Comparison of ENCODE assay signal across 1 cellular context in genomic region chr7:13532028-13532753, GRCh38.
A peak's percentile ranks its signal among the peaks of the same experiment; 100 is the strongest.
TF ChIP-seq lines count a peak whose summit lies in the region.

No MANE protein-coding gene starts in this region.

TF ChIP-seq in K562, 482 proteins besides CTCF, POLR2A, EP300 and RAD21:
- TF ChIP-seq PBX2 (CRISPR knock-in tag; IDR thresholded peaks at IDR 0.05; ENCODE audit: low read depth) (no peak), PBX2 (tag; conservative IDR thresholded peaks at IDR 0.05; ENCODE audit: low read depth) (peak; percentile 77), NFIC (IDR thresholded peaks at IDR 0.05) (peak; percentile 89), POLR2AphosphoS2 (IDR thresholded peaks at IDR 0.05; ENCODE audit: low read length) (no peak), NFE2 (IDR thresholded peaks at IDR 0.05; ENCODE audit: low read depth) (no peak), NFIX (CRISPR knock-in tag; IDR thresholded peaks at IDR 0.05; ENCODE audit: low read depth) (peak; percentile 83), TCFL5 (CRISPR knock-in tag; conservative IDR thresholded peaks at IDR 0.05) (no peak)
